In genomic region chr3:117322866-117323265, GRCh38 we compare ENCODE assay signal across 14 cellular contexts.
A peak's percentile ranks its signal among the peaks of the same experiment; 100 is the strongest.
DNase-seq lines count a peak whose midpoint lies in the region; TF ChIP-seq lines count a peak whose summit lies in the region.
"Had no signal": no experiment of that assay in that cellular context is flagged by ENCODE, and none has a peak within 500 bp of the region (broad histone marks: within the 10 kb centered on the region; RNA-seq: fewer than 3 reads in every experiment).

No MANE protein-coding gene starts in this region.

- H2AK5ac ChIP-seq in mesendoderm (ENCODE audit: low read length), result no peak overlapping the region

- H3K79me1 ChIP-seq in mesendoderm (ENCODE audit: low read length), result no peaks in the 10 kb centered on the region

- H3K56ac ChIP-seq in mesendoderm (ENCODE audit: low read length), result no peak overlapping the region

- no peak overlapping the region for H3K4ac ChIP-seq in mesendoderm (ENCODE audit: low read depth, low read length)

- H3K27me3 ChIP-seq in mesendoderm (ENCODE audit: insufficient read depth, low read length, poor library complexity), result no peaks in the 10 kb centered on the region

- H3K18ac ChIP-seq in mesendoderm (ENCODE audit: low read length), result no peak overlapping the region

- no peak overlapping the region for H3K27ac ChIP-seq in mesendoderm (ENCODE audit: low read depth, low read length)

- H4K8ac ChIP-seq in mesendoderm (ENCODE audit: low read depth, low read length), result no peak overlapping the region

- no peak overlapping the region for H2BK15ac ChIP-seq in mesendoderm (replicated peaks; ENCODE audit: low read depth)

- no peak overlapping the region for H3K4me3 ChIP-seq in GM12865 (ENCODE audit: low read depth, low read length)
- no peak overlapping the region for H3K4me3 ChIP-seq in mesendoderm (ENCODE audit: low read length)

- H4K5ac ChIP-seq in mesendoderm (ENCODE audit: low read length), result no peak overlapping the region

- WGBS in mesendoderm (ENCODE audit: extremely low coverage, insufficient coverage, low lambda C conversion rate), result no CpG with 5 or more reads among the region's 1 CpG

- H2BK120ac ChIP-seq in mesendoderm (ENCODE audit: low read depth, low read length), result no peak overlapping the region

- H2BK5ac ChIP-seq in mesendoderm (ENCODE audit: low read length), result no peak overlapping the region

- H3K4me1 ChIP-seq in mesendoderm (ENCODE audit: control insufficient read depth, low read depth, low read length), result no peaks in the 10 kb centered on the region

- H3K79me2 ChIP-seq in mesendoderm (ENCODE audit: control insufficient read depth, insufficient read depth, low read length), result no peaks in the 10 kb centered on the region

- TF ChIP-seq CTCF in GM12865 (IDR thresholded peaks at IDR 0.05; ENCODE audit: insufficient read depth, low read depth, low read length, missing control alignments), result no peak

- H3K23ac ChIP-seq in mesendoderm (ENCODE audit: low read length), result no peak overlapping the region

- H3K36me3 ChIP-seq in mesendoderm (ENCODE audit: control insufficient read depth, insufficient read depth, low read length), result no peaks in the 10 kb centered on the region

- no peak overlapping the region for H3K9ac ChIP-seq in mesendoderm (ENCODE audit: low read length)

- H3K4me2 ChIP-seq in mesendoderm (ENCODE audit: low read length), result no peak overlapping the region

- DNase-seq in GM12865 (ENCODE audit: low read depth), result peak; percentile 10
- DNase-seq in NAMALWA (ENCODE audit: low spot score), result peak; percentile 9
- DNase-seq in dermis microvascular lymphatic vessel endothelial cell (ENCODE audit: low read depth in 2 of 2), result peak; percentile 26 to 29
- DNase-seq in mesendoderm, result peak; percentile 54
- no peak for DNase-seq in NCI-H2196 (lab: John Stamatoyannopoulos, UW; ENCODE audit: unreplicated experiment)
- DNase-seq in NCI-H1436 (lab: John Stamatoyannopoulos, UW), result no peak
- DNase-seq in superior temporal gyrus (ENCODE audit: extremely low spot score), result no peak
- no peak for DNase-seq in NK-92 (lab: John Stamatoyannopoulos, UW; ENCODE audit: unreplicated experiment)
- DNase-seq: activated CD4-positive, alpha-beta T cell treated with anti-CD3 and anti-CD28 coated beads, Interleukin-2, amount 50 U/mL, for 48 hours; effector memory CD4-positive, alpha-beta T cell; naive thymus-derived CD8-positive, alpha-beta T cell; NCI-H524 treated with DMSO at 0.1 percent for 48 hours; stimulated activated CD4-positive, alpha-beta T cell treated with anti-CD3 and anti-CD28 coated beads, Interleukin-12 subunit alpha, Interleukin-12 subunit beta, amount 100 ng/mL, for 4 hours; T-helper 1 cell had no signal

Comparison
In these comparisons a context has a peak if more than half of its experiments do, and no peak if none do; other contexts are left out.
1. DNase-seq: peak in GM12865 (single experiment), NAMALWA (single experiment), dermis microvascular lymphatic vessel endothelial cell (2 of 2) and mesendoderm (single experiment); none in NCI-H2196 (single experiment), NCI-H1436 (single experiment), superior temporal gyrus (single experiment) and NK-92 (single experiment).